9 cellular contexts compared by ENCODE assay signal in the genomic region with DNA sequence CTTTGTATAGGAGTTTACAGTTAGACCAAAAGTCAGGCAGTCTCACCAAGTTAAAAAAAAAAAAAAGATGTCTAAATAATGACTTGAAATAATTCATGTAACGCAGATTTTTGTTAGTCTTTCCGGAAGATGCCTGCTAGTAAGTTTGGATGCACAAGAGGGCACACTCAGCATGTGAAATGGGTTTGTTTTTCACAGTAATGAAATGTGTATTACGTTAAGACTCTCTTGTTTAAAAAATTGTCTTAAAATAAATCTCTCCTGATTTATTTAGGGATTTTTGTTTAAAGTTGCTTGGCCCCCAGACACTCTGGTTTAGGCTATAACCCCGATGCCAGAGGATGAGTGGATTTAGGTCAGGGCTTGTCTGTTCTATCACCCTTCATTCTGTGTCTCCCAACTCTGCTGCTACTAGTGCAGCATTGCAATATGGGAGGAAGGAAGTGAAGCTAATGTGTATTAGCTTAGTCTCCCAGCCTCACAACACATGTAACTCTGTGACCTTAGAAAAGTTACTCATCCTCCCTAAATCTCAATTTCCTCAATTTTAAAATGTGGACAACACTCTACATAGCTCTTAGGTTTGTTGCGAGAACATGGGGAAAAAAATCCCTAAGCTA. TPM values are rescaled to one million over a fixed set of nuclear protein-coding genes. Genes with fewer than 3 reads are reported as not detected.
DNase-seq lines count a peak whose midpoint lies in the region; ATAC-seq, FAIRE-seq and TF ChIP-seq lines count a peak whose summit lies in the region.
"Had no signal": no experiment of that assay in that cellular context is flagged by ENCODE, and none has a peak within 500 bp of the region (broad histone marks: within the 10 kb centered on the region; RNA-seq: fewer than 3 reads in every experiment).

No MANE protein-coding gene starts in this region.

- H4K20me1 ChIP-seq in fibroblast of lung (ENCODE audit: control insufficient read depth, extremely low read depth, insufficient read depth, low read length): no peaks in the 10 kb centered on the region

- peaks cover 10% of the 10 kb centered on the region for H3K4me1 Mint-ChIP-seq in activated T-helper 1 cell treated with anti-CD3 and anti-CD28 coated beads, Interleukin-12 subunit alpha, Interleukin-12 subunit beta, Interleukin-2, Interleukin-4 antibody, amounts not matched to agents 30 ng/mL and 10 ng/mL and 1 ng/mL, durations not matched to agents 14 hours and 24 hours and 36 hours (ENCODE audit: low read depth)
- no peaks in the 10 kb centered on the region for H3K4me1 Mint-ChIP-seq in stimulated activated naive B cell treated with anti-CD40 and anti-IgM and Interleukin-4, amounts not matched to agents 10 μg/mL and 1 μg/mL and 100 μg/mL, for 72 hours
- H3K4me1 Mint-ChIP-seq: memory B cell had no signal

- ATAC-seq in RWPE2 (ENCODE audit: low read depth) (no peak), sciatic nerve (peak; percentile 51)
- no peak for ATAC-seq in stimulated activated naive B cell treated with anti-CD40 and anti-IgM and Interleukin-4, amounts not matched to agents 10 μg/mL and 1 μg/mL and 100 μg/mL, for 72 hours (replicated peaks)
- ATAC-seq: activated T-helper 17 cell treated with anti-CD3 and anti-CD28 coated beads, Interleukin-2, amount 50 U/mL, for 72 hours had no signal

- H3K79me2 ChIP-seq in fibroblast of lung (ENCODE audit: control insufficient read depth, insufficient read depth, low read length): no peaks in the 10 kb centered on the region

- H3K27me3 ChIP-seq in RWPE2 (ENCODE audit: insufficient read depth, poor library complexity, severe bottlenecking) (no peaks in the 10 kb centered on the region), fibroblast of lung (ENCODE audit: control insufficient read depth, insufficient read depth, low read length) (no peaks in the 10 kb centered on the region)

- no peak overlapping the region for H3K27ac Mint-ChIP-seq in activated T-helper 1 cell treated with anti-CD3 and anti-CD28 coated beads, Interleukin-12 subunit alpha, Interleukin-12 subunit beta, Interleukin-2, Interleukin-4 antibody, amounts not matched to agents 30 ng/mL and 10 ng/mL and 1 ng/mL, durations not matched to agents 14 hours and 24 hours and 36 hours
- H3K27ac Mint-ChIP-seq in stimulated activated naive B cell treated with anti-CD40 and anti-IgM and Interleukin-4, amounts not matched to agents 10 μg/mL and 1 μg/mL and 100 μg/mL, for 72 hours: no peak overlapping the region
- H3K27ac Mint-ChIP-seq: activated T-helper 17 cell treated with anti-CD3 and anti-CD28 coated beads, Interleukin-2, amount 50 U/mL, for 72 hours; memory B cell had no signal

- H3K9me3 ChIP-seq in RWPE2 (ENCODE audit: severe bottlenecking): peaks cover 2% of the 10 kb centered on the region
- no peaks in the 10 kb centered on the region for H3K9me3 ChIP-seq in fibroblast of lung (ENCODE audit: control insufficient read depth, insufficient read depth, low read depth, low read length)

- H3K9ac ChIP-seq in fibroblast of lung (ENCODE audit: insufficient read depth, low read length): no peak overlapping the region

- H3K36me3 Mint-ChIP-seq in activated T-helper 1 cell treated with anti-CD3 and anti-CD28 coated beads, Interleukin-12 subunit alpha, Interleukin-12 subunit beta, Interleukin-2, Interleukin-4 antibody, amounts not matched to agents 30 ng/mL and 10 ng/mL and 1 ng/mL, durations not matched to agents 14 hours and 24 hours and 36 hours (ENCODE audit: low read depth): peaks cover 20% of the 10 kb centered on the region
- peaks cover 18 to 27% of the 10 kb centered on the region in 2 donors for H3K36me3 Mint-ChIP-seq in stimulated activated naive B cell treated with anti-CD40 and anti-IgM and Interleukin-4, amounts not matched to agents 10 μg/mL and 1 μg/mL and 100 μg/mL, for 72 hours

- H3K36me3 ChIP-seq in RWPE2 (ENCODE audit: low read depth) (peaks cover 4% of the 10 kb centered on the region; the same call in 1 of the 2 replicates), fibroblast of lung (ENCODE audit: control insufficient read depth, insufficient read depth, low read length) (no peaks in the 10 kb centered on the region)

- H3K4me3 ChIP-seq in RWPE2 (ENCODE audit: severe bottlenecking) (no peak overlapping the region), fibroblast of lung (replicated peaks in 1 of 4; ENCODE audit: control extremely low read depth in 1 of 4, insufficient read depth in 1 of 4, low read depth in 3 of 4, low read length in 4 of 4) (no peak overlapping the region)

- peak overlapping the region; percentile 18 for H3K4me2 ChIP-seq in fibroblast of lung (ENCODE audit: extremely low read depth, insufficient read depth, low read length)

- no peak overlapping the region for H3K27ac ChIP-seq in RWPE2 (ENCODE audit: poor library complexity, severe bottlenecking)
- no peak overlapping the region for H3K27ac ChIP-seq in fibroblast of lung (ENCODE audit: insufficient read depth, low read length)

- no peaks in the 10 kb centered on the region for H3K27me3 Mint-ChIP-seq in activated T-helper 1 cell treated with anti-CD3 and anti-CD28 coated beads, Interleukin-12 subunit alpha, Interleukin-12 subunit beta, Interleukin-2, Interleukin-4 antibody, amounts not matched to agents 30 ng/mL and 10 ng/mL and 1 ng/mL, durations not matched to agents 14 hours and 24 hours and 36 hours (ENCODE audit: insufficient read depth)
- no peaks in the 10 kb centered on the region for H3K27me3 Mint-ChIP-seq in stimulated activated naive B cell treated with anti-CD40 and anti-IgM and Interleukin-4, amounts not matched to agents 10 μg/mL and 1 μg/mL and 100 μg/mL, for 72 hours
- H3K27me3 Mint-ChIP-seq: activated T-helper 17 cell treated with anti-CD3 and anti-CD28 coated beads, Interleukin-2, amount 50 U/mL, for 72 hours; memory B cell had no signal

- DNase-seq in H54 (ENCODE audit: insufficient read length, low spot score) (no peak), RWPE2 (ENCODE audit: low spot score) (no peak), fibroblast of lung (ENCODE audit: low read depth in 2 of 2) (peak in 1 of 2 donors; percentile 68), sciatic nerve (ENCODE audit: low spot score) (no peak), NCI-H82 (lab: John Stamatoyannopoulos, UW) (no peak)
- no peak for DNase-seq in activated T-helper 1 cell treated with anti-CD3 and anti-CD28 coated beads, Interleukin-12 subunit alpha, Interleukin-12 subunit beta, Interleukin-2, Interleukin-4 antibody, amounts not matched to agents 30 ng/mL and 10 ng/mL and 1 ng/mL, durations not matched to agents 14 hours and 24 hours and 36 hours (ENCODE audit: low spot score)
- DNase-seq in stimulated activated naive B cell treated with anti-CD40 and anti-IgM and Interleukin-4, amounts not matched to agents 10 μg/mL and 1 μg/mL and 100 μg/mL, for 72 hours: no peak

- peak overlapping the region; percentile 42 for H2AFZ ChIP-seq in fibroblast of lung (ENCODE audit: low read length)

- TF ChIP-seq CTCF in RWPE2 (IDR thresholded peaks at IDR 0.05; ENCODE audit: poor library complexity, severe bottlenecking) (peak; percentile 33), fibroblast of lung (conservative IDR thresholded peaks at IDR 0.05 in 1 of 2, IDR thresholded peaks at IDR 0.05 in 1 of 2; ENCODE audit: low read depth in 1 of 2, low read length in 2 of 2) (peak; percentile 60 to 74)

- intact Hi-C loops in sciatic nerve (cut with DNase I): no loop called here
- intact Hi-C loops in activated T-helper 1 cell treated with anti-CD3 and anti-CD28 coated beads, Interleukin-12 subunit alpha, Interleukin-12 subunit beta, Interleukin-2, Interleukin-4 antibody, amounts not matched to agents 30 ng/mL and 10 ng/mL and 1 ng/mL, durations not matched to agents 14 hours and 24 hours and 36 hours (cut with micrococcal nuclease): loop anchor here (5.0 kb wide), 1 partner anchor 66 kb away; no protein-coding TSS in a partner anchor

- TF ChIP-seq POLR2A in H54 (IDR thresholded peaks at IDR 0.05; ENCODE audit: low read depth, low read length): no peak

- H3K4me1 ChIP-seq in RWPE2 (ENCODE audit: insufficient read depth, poor library complexity, severe bottlenecking) (no peaks in the 10 kb centered on the region), fibroblast of lung (ENCODE audit: control insufficient read depth, extremely low read depth, insufficient read depth, low read length) (no peaks in the 10 kb centered on the region)

- no peaks in the 10 kb centered on the region for H3K9me3 Mint-ChIP-seq in activated T-helper 1 cell treated with anti-CD3 and anti-CD28 coated beads, Interleukin-12 subunit alpha, Interleukin-12 subunit beta, Interleukin-2, Interleukin-4 antibody, amounts not matched to agents 30 ng/mL and 10 ng/mL and 1 ng/mL, durations not matched to agents 14 hours and 24 hours and 36 hours
- H3K9me3 Mint-ChIP-seq in stimulated activated naive B cell treated with anti-CD40 and anti-IgM and Interleukin-4, amounts not matched to agents 10 μg/mL and 1 μg/mL and 100 μg/mL, for 72 hours: no peaks in the 10 kb centered on the region
- H3K9me3 Mint-ChIP-seq: activated T-helper 17 cell treated with anti-CD3 and anti-CD28 coated beads, Interleukin-2, amount 50 U/mL, for 72 hours; memory B cell had no signal

- H3K4me3 Mint-ChIP-seq in activated T-helper 1 cell treated with anti-CD3 and anti-CD28 coated beads, Interleukin-12 subunit alpha, Interleukin-12 subunit beta, Interleukin-2, Interleukin-4 antibody, amounts not matched to agents 30 ng/mL and 10 ng/mL and 1 ng/mL, durations not matched to agents 14 hours and 24 hours and 36 hours: no peak overlapping the region
- no peak overlapping the region for H3K4me3 Mint-ChIP-seq in stimulated activated naive B cell treated with anti-CD40 and anti-IgM and Interleukin-4, amounts not matched to agents 10 μg/mL and 1 μg/mL and 100 μg/mL, for 72 hours
- H3K4me3 Mint-ChIP-seq: activated T-helper 17 cell treated with anti-CD3 and anti-CD28 coated beads, Interleukin-2, amount 50 U/mL, for 72 hours; memory B cell had no signal

- FAIRE-seq in H54 (lab: Jason Lieb, UNC): peak; percentile 36

RNA-seq across cellular contexts. Expression of a gene that starts 25.7 kb away (rescaled TPM):
- total RNA-seq in fibroblast of lung (3.6 and 9.7 TPM in 2 replicates), sciatic nerve (5.3 TPM)
- 2.6 and 4.9 TPM in 2 replicates for polyA plus RNA-seq in fibroblast of lung
- polyA plus RNA-seq in fibroblast of lung (2012): 1.3 and 2.5 TPM in 2 replicates
- 0.79 and 1.1 TPM in 2 replicates for polyA minus RNA-seq in fibroblast of lung (ENCODE audit: low replicate concordance)
- total RNA-seq in activated T-helper 1 cell treated with anti-CD3 and anti-CD28 coated beads, Interleukin-12 subunit alpha, Interleukin-12 subunit beta, Interleukin-2, Interleukin-4 antibody, amounts not matched to agents 30 ng/mL and 10 ng/mL and 1 ng/mL, durations not matched to agents 14 hours and 24 hours and 36 hours: 13.3 and 13.7 TPM in 2 replicates
